Comparison of ENCODE assay signal across 32 cellular contexts in the genomic region with DNA sequence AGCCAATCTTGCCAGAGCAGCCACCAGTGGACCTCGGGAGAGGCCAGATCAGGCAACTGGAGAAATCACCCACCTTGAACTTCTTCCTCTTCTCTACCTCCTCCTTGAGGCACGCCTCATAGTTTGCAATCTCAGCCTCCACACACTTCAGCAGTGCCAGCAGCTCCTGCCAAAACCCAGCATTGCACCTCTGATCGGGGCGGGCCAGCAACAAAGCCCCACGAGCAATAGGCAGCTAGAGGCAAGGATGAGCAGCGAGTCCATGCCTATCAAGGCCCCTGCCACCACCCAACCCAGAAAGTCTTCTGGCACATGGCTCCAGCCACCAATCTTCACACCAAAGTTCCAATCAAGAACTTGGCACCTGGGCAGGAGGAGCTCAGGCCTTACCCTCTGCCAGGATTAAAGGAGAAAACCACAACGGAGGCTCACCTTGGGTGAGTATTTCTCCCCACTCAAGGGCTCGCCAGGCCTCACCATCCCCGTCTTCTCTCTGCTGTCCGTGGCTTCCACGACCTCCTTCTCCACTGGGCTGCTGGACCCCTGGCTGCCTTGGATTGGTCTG. TPM values are rescaled to one million over a fixed set of nuclear protein-coding genes. Genes with fewer than 3 reads are reported as not detected.
DNase-seq lines count a peak whose midpoint lies in the region; ATAC-seq, FAIRE-seq and TF ChIP-seq lines count a peak whose summit lies in the region.
"Had no signal": no experiment of that assay in that cellular context is flagged by ENCODE, and none has a peak within 500 bp of the region (broad histone marks: within the 10 kb centered on the region; RNA-seq: fewer than 3 reads in every experiment).

No MANE protein-coding gene starts in this region.

- 68% methylated on average over 8 of the region's 11 CpGs for WGBS in mammary epithelial cell (ENCODE audit: low coverage, missing lambda C conversion rate)
- 53% methylated on average over 11 of the region's 11 CpGs for WGBS in suprapubic skin

- TF ChIP-seq POLR2A in Peyer's patch (IDR thresholded peaks at IDR 0.05) = no peak
- TF ChIP-seq POLR2A in suprapubic skin (IDR thresholded peaks at IDR 0.05) = no peak

- CTCF ChIA-PET in MCF 10A (lab: Yijun Ruan, JAX) = no interaction called here
- CTCF ChIA-PET in mammary epithelial cell (lab: Charles Lee; ENCODE audit: low non-redundant PET) = interaction anchor here (0.7 kb wide), 1 partner anchor 10 kb away, joined by 3 read pairs; no protein-coding TSS in a partner anchor
- CTCF ChIA-PET in activated CD4-positive, alpha-beta memory T cell treated with anti-CD3 and anti-CD28 coated beads, Interleukin-2, amount 10 ng/mL, durations not matched to agents 7 days and 5 days (lab: Charles Lee) = no interaction called here

- no peaks in the 10 kb centered on the region for H3K27me3 Mint-ChIP-seq in MCF 10A (ENCODE audit: insufficient read depth, unreplicated experiment)
- no peaks in the 10 kb centered on the region for H3K27me3 Mint-ChIP-seq in activated CD4-positive, alpha-beta memory T cell treated with anti-CD3 and anti-CD28 coated beads, Interleukin-2, amount 10 ng/mL, durations not matched to agents 7 days and 5 days
- H3K27me3 Mint-ChIP-seq: activated CD4-positive, alpha-beta T cell treated with anti-CD3 and anti-CD28 coated beads, Interleukin-2, amount 10 ng/mL, durations not matched to agents 7 days and 5 days; type B pancreatic cell had no signal

- TF ChIP-seq CTCF in MCF 10A (IDR thresholded peaks at IDR 0.05; ENCODE audit: unreplicated experiment) (no peak), mammary epithelial cell (conservative IDR thresholded peaks at IDR 0.05 in 1 of 2, IDR thresholded peaks at IDR 0.05 in 1 of 2; ENCODE audit: extremely low read depth in 1 of 2, insufficient read depth in 1 of 2, low read depth in 1 of 2, low read length in 2 of 2) (no peak), Peyer's patch (IDR thresholded peaks at IDR 0.05) (no peak), kidney (IDR thresholded peaks at IDR 0.05; ENCODE audit: borderline replicate concordance, extremely low read depth, insufficient read depth) (no peak), suprapubic skin (IDR thresholded peaks at IDR 0.05) (no peak), omental fat pad (IDR thresholded peaks at IDR 0.05) (no peak)

- H3K4me3 Mint-ChIP-seq in MCF 10A (ENCODE audit: unreplicated experiment) = no peak overlapping the region
- no peak overlapping the region for H3K4me3 Mint-ChIP-seq in activated CD4-positive, alpha-beta memory T cell treated with anti-CD3 and anti-CD28 coated beads, Interleukin-2, amount 10 ng/mL, durations not matched to agents 7 days and 5 days
- H3K4me3 Mint-ChIP-seq: activated CD4-positive, alpha-beta T cell treated with anti-CD3 and anti-CD28 coated beads, Interleukin-2, amount 10 ng/mL, durations not matched to agents 7 days and 5 days; neural crest cell; type B pancreatic cell had no signal

- POLR2A ChIA-PET in MCF 10A (lab: Yijun Ruan, JAX) = interaction anchor here (0.8 kb wide), 1 partner anchor 9 kb away, joined by 3 read pairs; no protein-coding TSS in a partner anchor
- POLR2A ChIA-PET in activated CD4-positive, alpha-beta memory T cell treated with anti-CD3 and anti-CD28 coated beads, Interleukin-2, amount 10 ng/mL, durations not matched to agents 7 days and 5 days (lab: Charles Lee) = interaction anchor here (1.5 kb wide), 1 partner anchor 11 kb away, joined by 4 read pairs; no protein-coding TSS in a partner anchor

- ATAC-seq in omental fat pad (ENCODE audit: low FRiP score) = no peak
- ATAC-seq: K562, PC-3 had no signal

- H3K4me1 ChIP-seq in mammary epithelial cell (ENCODE audit: insufficient read depth, low read length) (peaks cover 35% of the 10 kb centered on the region), Peyer's patch (peaks cover 0 to 15% (median 0%) of the 10 kb centered on the region in 4 donors), kidney (ENCODE audit: control insufficient read depth in 1 of 2, insufficient read depth in 1 of 2, low read depth in 1 of 2, low read length in 2 of 2) (no peaks in the 10 kb centered on the region), suprapubic skin (peaks cover 72% of the 10 kb centered on the region)

- H3K79me2 ChIP-seq in mammary epithelial cell (ENCODE audit: insufficient read depth, low read length) = peaks cover 25% of the 10 kb centered on the region

- no peak overlapping the region for H3K4me2 ChIP-seq in mammary epithelial cell (ENCODE audit: insufficient read depth, low read depth, low read length)

- no peak for FAIRE-seq in kidney (lab: Jason Lieb, UNC)
- FAIRE-seq: colon, K562, keratinocyte had no signal

- no peaks in the 10 kb centered on the region for H3K9me3 Mint-ChIP-seq in MCF 10A (ENCODE audit: unreplicated experiment)
- H3K9me3 Mint-ChIP-seq in activated CD4-positive, alpha-beta memory T cell treated with anti-CD3 and anti-CD28 coated beads, Interleukin-2, amount 10 ng/mL, durations not matched to agents 7 days and 5 days = no peaks in the 10 kb centered on the region
- H3K9me3 Mint-ChIP-seq: activated CD4-positive, alpha-beta T cell treated with anti-CD3 and anti-CD28 coated beads, Interleukin-2, amount 10 ng/mL, durations not matched to agents 7 days and 5 days; neural crest cell; type B pancreatic cell had no signal

- no peak overlapping the region for H3K27ac Mint-ChIP-seq in MCF 10A (ENCODE audit: low read depth, unreplicated experiment)
- no peak overlapping the region for H3K27ac Mint-ChIP-seq in activated CD4-positive, alpha-beta memory T cell treated with anti-CD3 and anti-CD28 coated beads, Interleukin-2, amount 10 ng/mL, durations not matched to agents 7 days and 5 days
- H3K27ac Mint-ChIP-seq: type B pancreatic cell had no signal

- H3K9ac ChIP-seq in mammary epithelial cell (ENCODE audit: insufficient read depth, low read length) = no peak overlapping the region
- H3K9ac ChIP-seq in kidney (ENCODE audit: low read length in 2 of 2) = no peak overlapping the region

- dilution Hi-C loops in mammary epithelial cell (cut with HindIII; ENCODE audit: low sequenced_read_pairs) = no loop called here

- H3K9me3 ChIP-seq in mammary epithelial cell (replicated peaks; ENCODE audit: insufficient read depth, low read length) (no peaks in the 10 kb centered on the region), Peyer's patch (no peaks in the 10 kb centered on the region), kidney (ENCODE audit: control insufficient read depth in 1 of 2, low read length in 2 of 2) (no peaks in the 10 kb centered on the region), suprapubic skin (no peaks in the 10 kb centered on the region)
- H3K9me3 ChIP-seq: breast epithelium, prostate gland had no signal

- H4K20me1 ChIP-seq in mammary epithelial cell (ENCODE audit: insufficient read depth, low read length) = no peaks in the 10 kb centered on the region

- no peak overlapping the region for H3K4me3 ChIP-seq in mammary epithelial cell (replicated peaks in 1 of 3; ENCODE audit: insufficient read depth in 1 of 3, low read depth in 2 of 3, low read length in 3 of 3)
- H3K4me3 ChIP-seq in Peyer's patch = no peak overlapping the region
- H3K4me3 ChIP-seq in kidney (ENCODE audit: low read length in 2 of 2) = no peak overlapping the region
- H3K4me3 ChIP-seq in suprapubic skin = no peak overlapping the region
- H3K4me3 ChIP-seq: breast epithelium, K562, lung, prostate gland had no signal

- no peak for TF ChIP-seq EP300 in suprapubic skin (IDR thresholded peaks at IDR 0.05)

- no peaks in the 10 kb centered on the region for H3K4me1 Mint-ChIP-seq in MCF 10A (ENCODE audit: insufficient read depth, unreplicated experiment)
- H3K4me1 Mint-ChIP-seq in activated CD4-positive, alpha-beta memory T cell treated with anti-CD3 and anti-CD28 coated beads, Interleukin-2, amount 10 ng/mL, durations not matched to agents 7 days and 5 days = peaks cover 5% of the 10 kb centered on the region
- H3K4me1 Mint-ChIP-seq: neural crest cell had no signal

- BruUV-seq in MCF 10A (replicated peaks; lab: Mats Ljungman, UMichigan) (TSS peak; percentile 3), mammary epithelial cell (replicated peaks; lab: Mats Ljungman, UMichigan) (no TSS peak)

- H3K27ac ChIP-seq in mammary epithelial cell (ENCODE audit: insufficient read depth, low read depth, low read length) (no peak overlapping the region), Peyer's patch (no peak overlapping the region), kidney (ENCODE audit: low read depth in 2 of 2, low read length in 2 of 2) (no peak overlapping the region), suprapubic skin (peak overlapping the region; percentile 17)
- H3K27ac ChIP-seq: breast epithelium, epithelial cell of prostate, prostate gland had no signal

- DNase-seq in MCF 10A (ENCODE audit: unreplicated experiment) (no peak), mammary epithelial cell (no peak), Peyer's patch (peak in 2 of 3 donors; percentile 21 to 42), kidney (peak; percentile 44), suprapubic skin (ENCODE audit: low spot score in 2 of 2) (peak in 1 of 2 donors; percentile 61), omental fat pad (ENCODE audit: low spot score) (no peak)
- no peak for DNase-seq in activated CD4-positive, alpha-beta memory T cell treated with anti-CD3 and anti-CD28 coated beads, Interleukin-2, amount 10 ng/mL, durations not matched to agents 7 days and 5 days
- DNase-seq: activated CD4-positive, alpha-beta T cell treated with anti-CD3 and anti-CD28 coated beads, Interleukin-2, amount 10 ng/mL, durations not matched to agents 7 days and 5 days; amniotic stem cell; C1 segment of cervical spinal cord; Calu3; DND-41; effector CD4-positive, alpha-beta T cell; NCI-H1105 treated with DMSO at 0.1 percent for 48 hours; NCI-H1930; NCI-H526; NK-92 treated with Interleukin-12 subunit alpha and Interleukin-12 subunit beta, amount 100 ng/mL, for 24 hours; PC-3; SIG-M5; T-helper 9 cell had no signal

- H3K27me3 ChIP-seq in mammary epithelial cell (ENCODE audit: insufficient read depth, low read length) = no peaks in the 10 kb centered on the region
- H3K27me3 ChIP-seq in Peyer's patch = no peaks in the 10 kb centered on the region
- H3K27me3 ChIP-seq in suprapubic skin = no peaks in the 10 kb centered on the region
- H3K27me3 ChIP-seq: breast epithelium had no signal

- H3K36me3 ChIP-seq in mammary epithelial cell (ENCODE audit: insufficient read depth, low read length) (peaks cover 42% of the 10 kb centered on the region), Peyer's patch (peaks cover 0 to 80% (median 0%) of the 10 kb centered on the region in 3 donors), kidney (ENCODE audit: control insufficient read depth in 1 of 2, insufficient read depth in 2 of 2, low read length in 2 of 2) (peaks cover 45 to 65% of the 10 kb centered on the region in 2 donors), suprapubic skin (peaks cover 80% of the 10 kb centered on the region)

- peaks cover 50% of the 10 kb centered on the region for H3K36me3 Mint-ChIP-seq in MCF 10A (ENCODE audit: insufficient read depth, unreplicated experiment)
- peaks cover 56% of the 10 kb centered on the region for H3K36me3 Mint-ChIP-seq in activated CD4-positive, alpha-beta memory T cell treated with anti-CD3 and anti-CD28 coated beads, Interleukin-2, amount 10 ng/mL, durations not matched to agents 7 days and 5 days (ENCODE audit: low read depth)

- intact Hi-C loops in MCF 10A (cut with micrococcal nuclease) = no loop called here
- intact Hi-C loops in mammary epithelial cell (cut with micrococcal nuclease) = no loop called here
- intact Hi-C loops in kidney (cut with DNase I) = no loop called here

- in situ Hi-C loops in mammary epithelial cell (cut with MboI; ENCODE audit: low sequenced_read_pairs in 2 of 2) = no loop called here

- H2AFZ ChIP-seq in mammary epithelial cell (ENCODE audit: low read depth, low read length) = no peak overlapping the region

RNA-seq across cellular contexts. Expression of a gene that starts 7.0 kb away (rescaled TPM):
- total RNA-seq in MCF 10A (2022) = 61.5 and 77.5 TPM in 2 replicates
- total RNA-seq in mammary epithelial cell = 100 to 1,000 TPM in 1 of 2 donors, 10 to 100 TPM in 1; 50.2 to 120 TPM
- 56.6 TPM for polyA plus RNA-seq in mammary epithelial cell
- 107 TPM for polyA minus RNA-seq in mammary epithelial cell
- 10 to 100 TPM; 49.9 to 94.4 (median 77.0) TPM for total RNA-seq in Peyer's patch
- 72.5 TPM for total RNA-seq in kidney
- polyA plus RNA-seq in kidney (ENCODE audit: insufficient read depth, low read depth, low replicate concordance) = 61.6 TPM
- total RNA-seq in suprapubic skin = 100 to 1,000 TPM in 3 of 4 donors, 10 to 100 TPM in 1; 99.0 to 137 (median 120) TPM
- total RNA-seq in omental fat pad = 10 to 100 TPM; 44.6 to 73.0 (median 57.4) TPM
- 100 to 1,000 TPM in 1 of 2 experiments, 10 to 100 TPM in 1; 90.4 to 100 TPM for total RNA-seq in activated CD4-positive, alpha-beta memory T cell treated with anti-CD3 and anti-CD28 coated beads, Interleukin-2, amount 10 ng/mL, durations not matched to agents 7 days and 5 days

RNA-seq across cellular contexts. Expression of a gene that starts 7.7 kb away (rescaled TPM):
- total RNA-seq in MCF 10A (2022) (5.7 and 7.4 TPM in 2 replicates), mammary epithelial cell (10 to 100 TPM in 1 of 2 donors, 1 to 10 TPM in 1; 8.5 to 12.8 TPM), Peyer's patch (10 to 100 TPM; 12.4 to 34.6 (median 17.4) TPM), kidney (8.8 TPM), suprapubic skin (10 to 100 TPM in 3 of 4 donors, 1 to 10 TPM in 1; 8.9 to 17.5 (median 11.4) TPM), omental fat pad (10 to 100 TPM in 2 of 4 donors, 1 to 10 TPM in 2; 5.5 to 12.9 (median 9.1) TPM)
- polyA plus RNA-seq in mammary epithelial cell (6.7 TPM), kidney (ENCODE audit: insufficient read depth, low read depth, low replicate concordance) (3.9 TPM)
- 8.1 TPM for polyA minus RNA-seq in mammary epithelial cell
- 10 to 100 TPM; 22.6 to 23.6 TPM for total RNA-seq in activated CD4-positive, alpha-beta memory T cell treated with anti-CD3 and anti-CD28 coated beads, Interleukin-2, amount 10 ng/mL, durations not matched to agents 7 days and 5 days

RNA-seq across cellular contexts. Expression of a gene that starts 42.1 kb away (rescaled TPM):
- total RNA-seq in MCF 10A (2022) (0.12 TPM in 1 of 2 replicates, not detected in the other), mammary epithelial cell (under 1 TPM; 0.45 to 0.50 TPM), Peyer's patch (10 to 100 TPM; 18.8 to 24.8 (median 22.0) TPM), kidney (25.7 TPM), suprapubic skin (10 to 100 TPM; 14.4 to 44.0 (median 26.5) TPM), omental fat pad (100 to 1,000 TPM in 3 of 4 donors, 10 to 100 TPM in 1; 21.3 to 200 (median 131) TPM)
- polyA plus RNA-seq in mammary epithelial cell (0.24 TPM), kidney (ENCODE audit: insufficient read depth, low read depth, low replicate concordance) (28.2 TPM)
- polyA minus RNA-seq in mammary epithelial cell = not detected
- under 1 TPM; 0.18 to 0.20 TPM for total RNA-seq in activated CD4-positive, alpha-beta memory T cell treated with anti-CD3 and anti-CD28 coated beads, Interleukin-2, amount 10 ng/mL, durations not matched to agents 7 days and 5 days
- polyA plus RNA-seq: AG04450, K562 had no signal

RNA-seq across cellular contexts. Expression of a gene that starts 51.1 kb away (rescaled TPM):
- total RNA-seq in MCF 10A (2022) = 0.61 TPM in 2 replicates
- total RNA-seq in mammary epithelial cell = under 1 TPM; 0.33 to 0.85 TPM
- 0.15 TPM for polyA plus RNA-seq in mammary epithelial cell
- not detected for polyA minus RNA-seq in mammary epithelial cell
- total RNA-seq in Peyer's patch = not detected
- 2.2 TPM for total RNA-seq in kidney
- polyA plus RNA-seq in kidney (ENCODE audit: insufficient read depth, low read depth, low replicate concordance) = 86.6 TPM
- total RNA-seq in suprapubic skin = 10 to 100 TPM in 1 of 4 donors, 1 to 10 TPM in 3; 1.4 to 15.9 (median 8.4) TPM
- total RNA-seq in omental fat pad = 1 to 10 TPM in 2 of 4 donors, not detected in 2; 2.4 to 2.5 TPM
- total RNA-seq in activated CD4-positive, alpha-beta memory T cell treated with anti-CD3 and anti-CD28 coated beads, Interleukin-2, amount 10 ng/mL, durations not matched to agents 7 days and 5 days = 1 to 10 TPM; 2.3 to 2.5 TPM
- total RNA-seq: HT1080, M059J, neural crest cell had no signal

RNA-seq across cellular contexts. Expression of a gene that starts 52.6 kb away (rescaled TPM):
- 60.5 and 69.7 TPM in 2 replicates for total RNA-seq in MCF 10A (2022)
- total RNA-seq in mammary epithelial cell = 100 to 1,000 TPM in 1 of 2 donors, 10 to 100 TPM in 1; 79.7 to 123 TPM
- polyA plus RNA-seq in mammary epithelial cell = 43.9 TPM
- polyA minus RNA-seq in mammary epithelial cell = 103 TPM
- total RNA-seq in Peyer's patch = 100 to 1,000 TPM in 3 of 4 donors, 10 to 100 TPM in 1; 65.7 to 150 (median 128) TPM
- total RNA-seq in kidney = 98.7 TPM
- 36.1 TPM for polyA plus RNA-seq in kidney (ENCODE audit: insufficient read depth, low read depth, low replicate concordance)
- 100 to 1,000 TPM in 2 of 4 donors, 10 to 100 TPM in 2; 68.7 to 298 (median 94.6) TPM for total RNA-seq in suprapubic skin
- total RNA-seq in omental fat pad = 10 to 100 TPM; 59.8 to 82.3 (median 68.5) TPM
- total RNA-seq in activated CD4-positive, alpha-beta memory T cell treated with anti-CD3 and anti-CD28 coated beads, Interleukin-2, amount 10 ng/mL, durations not matched to agents 7 days and 5 days = 10 to 100 TPM; 73.8 to 75.0 TPM

Comparison
In these comparisons a context has a peak if more than half of its experiments do, and no peak if none do; other contexts are left out.
1. DNase-seq: peak in Peyer's patch (2 of 3) and kidney (single experiment); none in MCF 10A (single experiment), mammary epithelial cell (single experiment), omental fat pad (single experiment) and activated CD4-positive, alpha-beta memory T cell treated with anti-CD3 and anti-CD28 coated beads, Interleukin-2, amount 10 ng/mL, durations not matched to agents 7 days and 5 days (single experiment).
2. RNA of a gene that starts 42.1 kb away (total RNA-seq): 21.3 to 200 TPM in omental fat pad, 14.4 to 44.0 TPM in suprapubic skin, 25.7 TPM in kidney (single experiment) and 18.8 to 24.8 TPM in Peyer's patch; 0.45 to 0.50 TPM in mammary epithelial cell, 0.18 to 0.20 TPM in activated CD4-positive, alpha-beta memory T cell treated with anti-CD3 and anti-CD28 coated beads, Interleukin-2, amount 10 ng/mL, durations not matched to agents 7 days and 5 days and 0.12 TPM in MCF 10A; every median in the first group is over 10 times any median in the second.